14 cellular contexts compared by ENCODE assay signal in the genomic region with DNA sequence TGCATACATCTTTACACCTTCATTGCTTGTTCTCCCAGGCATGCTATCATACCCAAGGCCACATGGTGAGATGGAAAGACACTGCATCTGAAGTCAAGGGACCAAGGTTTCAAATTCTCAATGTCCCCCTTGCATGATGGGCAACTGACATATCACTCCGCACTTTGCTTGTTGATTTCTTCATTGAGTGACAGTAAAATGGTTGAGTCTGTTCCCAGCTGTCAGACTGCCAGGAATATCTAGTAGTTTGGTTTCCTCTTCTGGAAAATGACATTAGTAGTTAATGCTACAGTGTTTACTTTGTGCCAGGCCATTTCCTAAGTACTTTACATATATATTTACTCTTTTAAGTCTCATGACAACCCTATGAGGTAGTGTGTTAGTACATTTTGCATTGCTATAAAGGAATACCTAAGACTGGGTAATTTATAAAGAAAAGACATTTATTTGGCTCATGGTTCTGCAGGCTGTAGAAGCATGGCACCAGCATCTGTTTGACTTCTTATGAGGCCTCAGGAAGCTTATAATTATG.
"Had no signal": no experiment of that assay in that cellular context is flagged by ENCODE, and none has a peak within 500 bp of the region (broad histone marks: within the 10 kb centered on the region; RNA-seq: fewer than 3 reads in every experiment).

No MANE protein-coding gene starts in this region.

- DNase-seq: activated CD4-positive, alpha-beta memory T cell treated with anti-CD3 and anti-CD28 coated beads, Interleukin-2, amount 10 ng/mL, durations not matched to agents 7 days and 5 days; activated CD4-positive, alpha-beta T cell treated with anti-CD3 and anti-CD28 coated beads, Interleukin-2, amount 10 ng/mL, durations not matched to agents 24 days and 14 days; activated effector memory CD4-positive, alpha-beta T cell treated with anti-CD3 and anti-CD28 coated beads, Interleukin-2, amount 50 U/mL, for 16 hours; activated naive CD4-positive, alpha-beta T cell treated with anti-CD3 and anti-CD28 coated beads, Interleukin-2, amount 10 ng/mL, durations not matched to agents 7 days and 5 days; cerebellar nuclear complex; heart right ventricle; islet precursor cell; left cardiac atrium; ovary; spleen; stimulated activated CD4-positive, alpha-beta T cell treated with anti-CD3 and anti-CD28 coated beads, Interleukin-4, amount 100 ng/mL, for 24 hours; stimulated activated naive CD8-positive, alpha-beta T cell treated with anti-CD3 and anti-CD28 coated beads, Interleukin-15, Interleukin-2, amounts not matched to agents 100 U/mL and 50 U/mL, for 24 hours had no signal

- ATAC-seq: activated CD4-positive, CD25-positive, alpha-beta regulatory T cell treated with anti-CD3 and anti-CD28 coated beads, Interleukin-2, amount 50 U/mL, for 24 hours; heart right ventricle; left cardiac atrium; natural killer cell treated with Interleukin-12 subunit alpha and Interleukin-12 subunit beta and Interleukin-15 and Interleukin-18, amount 100 ng/mL, for 72 hours; stimulated activated naive CD8-positive, alpha-beta T cell treated with anti-CD3 and anti-CD28 coated beads, Interleukin-15, Interleukin-2, amounts not matched to agents 100 U/mL and 50 U/mL, for 24 hours had no signal
